In genomic region chr11:20604295-20604803, GRCh38 we compare ENCODE assay signal across 31 cellular contexts. TPM values are rescaled to one million over a fixed set of nuclear protein-coding genes. Genes with fewer than 3 reads are reported as not detected.
"Had no signal": no experiment of that assay in that cellular context is flagged by ENCODE, and none has a peak within 500 bp of the region (broad histone marks: within the 10 kb centered on the region; RNA-seq: fewer than 3 reads in every experiment).

No MANE protein-coding gene starts in this region.

- H3K27ac Mint-ChIP-seq: stimulated activated effector memory CD8-positive, alpha-beta T cell treated with anti-CD3 and anti-CD28 coated beads, Interleukin-12 subunit alpha, Interleukin-12 subunit beta, amount 100 ng/mL, for 72 hours; stimulated activated memory B cell treated with anti-CD40 and anti-IgM and Interleukin-4, amounts not matched to agents 10 μg/mL and 1 μg/mL and 100 μg/mL, for 72 hours; stimulated activated naive B cell treated with anti-CD40 and anti-IgM and Interleukin-4, amounts not matched to agents 10 μg/mL and 1 μg/mL and 100 μg/mL, for 72 hours; stimulated activated naive CD8-positive, alpha-beta T cell treated with anti-CD3 and anti-CD28 coated beads, Interleukin-15, amount 100 ng/mL, for 72 hours; stimulated activated naive CD8-positive, alpha-beta T cell treated with anti-CD3 and anti-CD28 coated beads, Interleukin-15, Interleukin-2, amounts not matched to agents 100 ng/mL and 50 ng/mL, for 24 hours; type B pancreatic cell had no signal

- DNase-seq: stimulated activated CD4-positive, alpha-beta T cell treated with anti-CD3 and anti-CD28 coated beads, Interleukin-2, amount 100 ng/mL, for 48 hours; stimulated activated CD4-positive, alpha-beta T cell treated with anti-CD3 and anti-CD28 coated beads, Interleukin-4, amount 100 ng/mL, for 1 hour; stimulated activated CD4-positive, alpha-beta T cell treated with anti-CD3 and anti-CD28 coated beads, Interleukin-4, amount 100 ng/mL, for 24 hours; stimulated activated CD4-positive, alpha-beta T cell treated with anti-CD3 and anti-CD28 coated beads, Interleukin-4, amount 100 ng/mL, for 4 hours; stimulated activated CD8-positive, alpha-beta memory T cell treated with anti-CD3 and anti-CD28 coated beads, Interleukin-4, amount 100 ng/mL, for 48 hours; stimulated activated naive B cell treated with anti-CD40 and anti-IgM and Interleukin-4, amounts not matched to agents 10 μg/mL and 1 μg/mL and 100 μg/mL, for 72 hours; stimulated activated naive CD4-positive, alpha-beta T cell; stimulated activated naive CD4-positive, alpha-beta T cell treated with Interleukin-2 at 50 U/mL for 16 hours; stimulated activated naive CD8-positive, alpha-beta T cell treated with anti-CD3 and anti-CD28 coated beads, Interleukin-15, amount 100 ng/mL, for 72 hours; stimulated activated naive CD8-positive, alpha-beta T cell treated with anti-CD3 and anti-CD28 coated beads, Interleukin-15, Interleukin-2, amounts not matched to agents 100 U/mL and 50 U/mL, for 24 hours; stomach; substantia nigra; testis; thyroid gland; tibial artery; transverse colon; trophoblast cell; upper lobe of right lung; uterus had no signal

- H3K36me3 ChIP-seq: stomach, suprapubic skin, thoracic aorta, thyroid gland, tibial artery, tibial nerve, transverse colon, upper lobe of left lung, upper lobe of right lung, uterus, vagina had no signal

- H3K9me3 ChIP-seq: suprapubic skin, testis, thoracic aorta, thyroid gland, tibial artery, tibial nerve, transverse colon, upper lobe of left lung, upper lobe of right lung, uterus, vagina had no signal

- ATAC-seq: stimulated activated effector memory CD8-positive, alpha-beta T cell treated with anti-CD3 and anti-CD28 coated beads, Interleukin-12 subunit alpha, Interleukin-12 subunit beta, amount 100 ng/mL, for 72 hours; stimulated activated memory B cell treated with anti-CD40 and anti-IgM and Interleukin-4, amounts not matched to agents 10 μg/mL and 1 μg/mL and 100 μg/mL, for 72 hours; stimulated activated naive B cell treated with anti-CD40 and anti-IgM and Interleukin-4, amounts not matched to agents 10 μg/mL and 1 μg/mL and 100 μg/mL, for 72 hours; stimulated activated naive CD8-positive, alpha-beta T cell treated with anti-CD3 and anti-CD28 coated beads, Interleukin-15, amount 100 ng/mL, for 72 hours; stimulated activated naive CD8-positive, alpha-beta T cell treated with anti-CD3 and anti-CD28 coated beads, Interleukin-15, Interleukin-2, amounts not matched to agents 100 U/mL and 50 U/mL, for 24 hours; upper lobe of right lung had no signal

- H3K4me1 Mint-ChIP-seq: stimulated activated effector memory CD8-positive, alpha-beta T cell treated with anti-CD3 and anti-CD28 coated beads, Interleukin-12 subunit alpha, Interleukin-12 subunit beta, amount 100 ng/mL, for 72 hours; stimulated activated memory B cell treated with anti-CD40 and anti-IgM and Interleukin-4, amounts not matched to agents 10 μg/mL and 1 μg/mL and 100 μg/mL, for 72 hours; stimulated activated naive B cell treated with anti-CD40 and anti-IgM and Interleukin-4, amounts not matched to agents 10 μg/mL and 1 μg/mL and 100 μg/mL, for 72 hours had no signal

- H3K4me3 Mint-ChIP-seq: stimulated activated effector memory CD8-positive, alpha-beta T cell treated with anti-CD3 and anti-CD28 coated beads, Interleukin-12 subunit alpha, Interleukin-12 subunit beta, amount 100 ng/mL, for 72 hours; stimulated activated memory B cell treated with anti-CD40 and anti-IgM and Interleukin-4, amounts not matched to agents 10 μg/mL and 1 μg/mL and 100 μg/mL, for 72 hours; stimulated activated naive B cell treated with anti-CD40 and anti-IgM and Interleukin-4, amounts not matched to agents 10 μg/mL and 1 μg/mL and 100 μg/mL, for 72 hours; stimulated activated naive CD8-positive, alpha-beta T cell treated with anti-CD3 and anti-CD28 coated beads, Interleukin-15, amount 100 ng/mL, for 72 hours; stimulated activated naive CD8-positive, alpha-beta T cell treated with anti-CD3 and anti-CD28 coated beads, Interleukin-15, Interleukin-2, amounts not matched to agents 100 ng/mL and 50 ng/mL, for 24 hours; type B pancreatic cell had no signal

- H3K36me3 Mint-ChIP-seq: stimulated activated memory B cell treated with anti-CD40 and anti-IgM and Interleukin-4, amounts not matched to agents 10 μg/mL and 1 μg/mL and 100 μg/mL, for 72 hours; stimulated activated naive B cell treated with anti-CD40 and anti-IgM and Interleukin-4, amounts not matched to agents 10 μg/mL and 1 μg/mL and 100 μg/mL, for 72 hours; type B pancreatic cell had no signal

- H3K4me1 ChIP-seq: suprapubic skin, testis, thyroid gland, tibial artery, transverse colon, upper lobe of right lung, uterus, vagina had no signal

- H3K27ac ChIP-seq: stomach, suprapubic skin, testis, thoracic aorta, thyroid gland, tibial artery, tibial nerve, transverse colon, upper lobe of left lung, upper lobe of right lung, uterus, vagina had no signal

- H3K4me3 ChIP-seq: stomach, suprapubic skin, testis, thoracic aorta, thyroid gland, tibial artery, tibial nerve, transverse colon, upper lobe of left lung, upper lobe of right lung, uterus, vagina had no signal

- H3K27me3 ChIP-seq: testis had no signal

RNA-seq across cellular contexts. Expression of gene SLC6A5, which starts 4.9 kb away (rescaled TPM):
- total RNA-seq: stomach, subcutaneous adipose tissue, suprapubic skin, thoracic aorta, thyroid gland, tibial nerve, transverse colon, upper lobe of left lung, upper lobe of right lung, ureter, urinary bladder, uterus, vagina had no signal
- polyA plus RNA-seq: stomach, urinary bladder had no signal
